In genomic region chr2:214695789-214696188, GRCh38 we compare ENCODE assay signal across 15 cellular contexts.
"Had no signal": no experiment of that assay in that cellular context is flagged by ENCODE, and none has a peak within 500 bp of the region (broad histone marks: within the 10 kb centered on the region; RNA-seq: fewer than 3 reads in every experiment).

No MANE protein-coding gene starts in this region.

- H3K4me3 ChIP-seq: esophagus squamous epithelium, lower lobe of right lung, testis, uterus had no signal

- H3K36me3 ChIP-seq: esophagus squamous epithelium, lower lobe of right lung, uterus, WERI-Rb-1 had no signal

- H3K27ac ChIP-seq: esophagus squamous epithelium, lower lobe of right lung, testis, uterus, WERI-Rb-1 had no signal

- DNase-seq: activated CD4-positive, alpha-beta T cell treated with anti-CD3 and anti-CD28 coated beads for 1 hour; activated CD4-positive, alpha-beta T cell treated with anti-CD3 and anti-CD28 coated beads, Interleukin-2, amount 50 U/mL, for 1 hour; activated CD8-positive, alpha-beta T cell treated with anti-CD3 and anti-CD28 coated beads, Interleukin-2, amount 10 ng/mL, durations not matched to agents 7 days and 5 days; activated gamma-delta T cell; effector memory CD8-positive, alpha-beta T cell; esophagus squamous epithelium; lower lobe of right lung; naive thymus-derived CD8-positive, alpha-beta T cell; stimulated activated CD4-positive, alpha-beta T cell treated with anti-CD3 and anti-CD28 coated beads, Interleukin-2, amount 100 ng/mL, for 48 hours; stimulated activated CD8-positive, alpha-beta memory T cell treated with anti-CD3 and anti-CD28 coated beads, Interleukin-4, amount 100 ng/mL, for 48 hours; stimulated activated naive B cell treated with anti-CD40 and anti-IgM and Interleukin-4, amounts not matched to agents 10 μg/mL and 1 μg/mL and 100 μg/mL, for 72 hours; testis; trophoblast cell; uterus; WERI-Rb-1 had no signal

- H3K27me3 ChIP-seq: esophagus squamous epithelium, testis, uterus had no signal
